ENCODE assay signal across 19 cellular contexts in genomic region chr10:67076175-67076574, GRCh38.
DNase-seq lines count a peak whose midpoint lies in the region; ATAC-seq, FAIRE-seq and TF ChIP-seq lines count a peak whose summit lies in the region.
"Had no signal": no experiment of that assay in that cellular context is flagged by ENCODE, and none has a peak within 500 bp of the region (broad histone marks: within the 10 kb centered on the region; RNA-seq: fewer than 3 reads in every experiment).

No MANE protein-coding gene starts in this region.

- no peaks in the 10 kb centered on the region for H4K20me1 ChIP-seq in hepatocyte (ENCODE audit: insufficient read depth, poor library complexity, severe bottlenecking)

- intact Hi-C loops in body of pancreas (cut with DNase I) (no loop called here), pancreas (cut with DNase I) (no loop called here)

- no peaks in the 10 kb centered on the region for H3K4me1 Mint-ChIP-seq in nephron progenitor cell
- H3K4me1 Mint-ChIP-seq: B cell, GM23338 had no signal

- TF ChIP-seq CTCF in body of pancreas (IDR thresholded peaks at IDR 0.05), result no peak
- no peak for TF ChIP-seq CTCF in hepatocyte (IDR thresholded peaks at IDR 0.05; ENCODE audit: poor library complexity)
- no peak for TF ChIP-seq CTCF in pancreas (IDR thresholded peaks at IDR 0.05)
- TF ChIP-seq CTCF in nephron progenitor cell (IDR thresholded peaks at IDR 0.05), result no peak

- H3K27ac ChIP-seq in body of pancreas (peak overlapping the region; percentile 15 to 42 (median 24)), hepatocyte (peak overlapping the region; percentile 65), pancreas (no peak overlapping the region)
- H3K27ac ChIP-seq: PC-9 had no signal

- peak overlapping the region; percentile 30 for H3K4me2 ChIP-seq in hepatocyte
- H3K4me2 ChIP-seq: GM23338, PC-9 had no signal

- H3K79me2 ChIP-seq in hepatocyte, result no peaks in the 10 kb centered on the region

- H3K36me3 Mint-ChIP-seq in nephron progenitor cell (ENCODE audit: low read depth), result no peaks in the 10 kb centered on the region

- H2AFZ ChIP-seq in hepatocyte, result no peak overlapping the region
- H2AFZ ChIP-seq: GM23338, PC-9 had no signal

- H3K27me3 ChIP-seq in body of pancreas (no peaks in the 10 kb centered on the region), hepatocyte (no peaks in the 10 kb centered on the region), pancreas (no peaks in the 10 kb centered on the region)

- H3K9me3 Mint-ChIP-seq in nephron progenitor cell, result no peaks in the 10 kb centered on the region
- H3K9me3 Mint-ChIP-seq: CD4-positive, alpha-beta T cell; GM23338 had no signal

- peak; percentile 4 for DNase-seq in HuH-7 (ENCODE audit: low spot score)
- DNase-seq in body of pancreas, result peak; percentile 21 to 60 (median 36)
- peak; percentile 39 for DNase-seq in hepatocyte (ENCODE audit: low spot score)
- peak in 3 of 6 donors; percentile 18 to 54 (median 30) for DNase-seq in pancreas
- no peak for DNase-seq in AG08396 (ENCODE audit: low spot score)
- no peak for DNase-seq in nephron progenitor cell
- no peak for DNase-seq in foreskin melanocyte
- DNase-seq: ACHN; Calu3; CD4-positive, alpha-beta T cell; DMS79 treated with DMSO at 0.1 percent for 48 hours; GF-D8; NCI-H1048; NCI-H1694; NCI-H774; PC-9 had no signal

- no peaks in the 10 kb centered on the region for H3K9me2 ChIP-seq in hepatocyte (replicated peaks; ENCODE audit: insufficient read depth)

- FAIRE-seq in pancreas (lab: Jason Lieb, UNC), result no peak
- FAIRE-seq: K562 had no signal

- no peak for TF ChIP-seq POLR2A in body of pancreas (IDR thresholded peaks at IDR 0.05)

- H3K36me3 ChIP-seq in body of pancreas (replicated peaks in 1 of 2; ENCODE audit: insufficient read depth in 1 of 2, low read depth in 2 of 2) (no peaks in the 10 kb centered on the region), hepatocyte (replicated peaks; ENCODE audit: insufficient read depth, low read depth) (no peaks in the 10 kb centered on the region), pancreas (no peaks in the 10 kb centered on the region)

- H3K27ac Mint-ChIP-seq in nephron progenitor cell, result no peak overlapping the region
- H3K27ac Mint-ChIP-seq: B cell; CD4-positive, alpha-beta T cell; GM23338 had no signal

- H3K4me3 Mint-ChIP-seq in nephron progenitor cell, result no peak overlapping the region
- H3K4me3 Mint-ChIP-seq: B cell; CD4-positive, alpha-beta T cell; GM23338 had no signal

- H3K27me3 Mint-ChIP-seq in nephron progenitor cell (ENCODE audit: low read depth, poor library complexity), result peaks cover 4% of the 10 kb centered on the region
- H3K27me3 Mint-ChIP-seq: B cell; CD4-positive, alpha-beta T cell had no signal

- H3K4me3 ChIP-seq in body of pancreas (no peak overlapping the region), hepatocyte (no peak overlapping the region), pancreas (no peak overlapping the region)
- H3K4me3 ChIP-seq: GM23338, K562, PC-9 had no signal

- H3K9me3 ChIP-seq in body of pancreas, result no peaks in the 10 kb centered on the region
- no peaks in the 10 kb centered on the region for H3K9me3 ChIP-seq in hepatocyte (ENCODE audit: low read depth)
- H3K9me3 ChIP-seq in pancreas, result no peaks in the 10 kb centered on the region

- ATAC-seq in body of pancreas, result peak; percentile 78
- ATAC-seq in pancreas, result peak; percentile 83 to 94 (median 85)
- ATAC-seq: GM23338, K562 had no signal

- peaks cover 14% of the 10 kb centered on the region for H3K4me1 ChIP-seq in body of pancreas
- H3K4me1 ChIP-seq in hepatocyte (ENCODE audit: insufficient read depth), result peaks cover 8% of the 10 kb centered on the region
- peaks cover 4 to 15% (median 9%) of the 10 kb centered on the region in 3 donors for H3K4me1 ChIP-seq in pancreas

Comparison
In these comparisons a context has a peak if more than half of its experiments do, and no peak if none do; other contexts are left out.
1. DNase-seq: peak in HuH-7 (single experiment), body of pancreas (4 of 4) and hepatocyte (single experiment); none in AG08396 (single experiment), nephron progenitor cell (single experiment) and foreskin melanocyte (single experiment).
2. H3K27ac ChIP-seq: peak in body of pancreas (4 of 4) and hepatocyte (single experiment); none in pancreas (0 of 4).